6 cellular contexts compared by ENCODE assay signal in the genomic region with DNA sequence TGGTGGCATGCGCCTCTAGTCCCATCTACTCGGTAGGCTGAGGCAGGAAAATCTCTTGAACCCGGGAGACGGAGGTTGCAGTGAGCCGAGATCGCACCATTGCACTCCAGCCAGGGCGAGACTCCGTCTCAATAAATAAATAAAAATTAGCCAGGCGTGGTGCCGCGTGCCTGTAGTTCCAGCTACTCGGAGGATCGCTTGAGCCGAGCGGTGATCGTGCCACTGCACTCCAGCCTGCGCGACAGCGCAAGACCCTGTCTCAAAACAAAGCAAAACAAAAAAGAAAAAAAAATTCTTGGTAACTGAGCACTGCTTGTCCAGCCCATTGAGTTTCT. TPM values are rescaled to one million over a fixed set of nuclear protein-coding genes. Genes with fewer than 3 reads are reported as not detected.
DNase-seq lines count a peak whose midpoint lies in the region; ATAC-seq and TF ChIP-seq lines count a peak whose summit lies in the region.

No MANE protein-coding gene starts in this region.

- TF ChIP-seq CTCF in heart right ventricle (IDR thresholded peaks at IDR 0.05) (no peak), thyroid gland (IDR thresholded peaks at IDR 0.05) (no peak)

- H3K4me1 Mint-ChIP-seq in activated CD4-positive, alpha-beta T cell treated with anti-CD3 and anti-CD28 coated beads for 36 hours = peaks cover 28% of the 10 kb centered on the region

- intact Hi-C loops in activated CD4-positive, alpha-beta T cell treated with anti-CD3 and anti-CD28 coated beads for 36 hours (cut with DNase I, micrococcal nuclease) = loop anchor here (1.0 to 2.0 kb wide), 7 partner anchors 17 to 263 kb away; partner anchors contain the start of genes ANKHD1 (in 2 of the 2), APBB3 (in 2 of the 2), HARS1 (in 2 of the 2) and HARS2 (in 2 of the 2)
- intact Hi-C loops in heart right ventricle (cut with DNase I) = loop anchor here in 3 of 10 donors (2.0 to 10.0 kb wide), 2 partner anchors 27 to 259 kb away; partner anchors contain the start of genes ANKHD1 (in 2 of the 3), HARS1 (in 1 of the 3) and HARS2 (in 1 of the 3)
- intact Hi-C loops in thyroid gland (cut with DNase I) = no loop called here

- H3K27ac ChIP-seq in heart right ventricle (peak overlapping the region; percentile 85 to 94 (median 92)), thyroid gland (peak overlapping the region; percentile 87 to 95 (median 92))

- H3K4me1 ChIP-seq in heart right ventricle = peaks cover 6 to 39% (median 26%) of the 10 kb centered on the region in 9 donors
- H3K4me1 ChIP-seq in thyroid gland = peaks cover 10 to 18% of the 10 kb centered on the region in 2 donors

- DNase-seq in activated CD4-positive, alpha-beta T cell treated with anti-CD3 and anti-CD28 coated beads for 36 hours = no peak
- no peak for DNase-seq in activated CD4-positive, alpha-beta T cell treated with anti-CD3 and anti-CD28 coated beads, Interleukin-2, amount 50 U/mL, for 4 hours
- DNase-seq in heart right ventricle = no peak
- peak; percentile 69 to 77 for DNase-seq in thyroid gland
- no peak for DNase-seq in stimulated activated CD4-positive, alpha-beta T cell treated with anti-CD3 and anti-CD28 coated beads, Interleukin-4, amount 100 ng/mL, for 24 hours
- no peak for DNase-seq in iPS-NIHi7 (ENCODE audit: extremely low spot score)

- H3K4me3 ChIP-seq in heart right ventricle = peak overlapping the region; percentile 64 to 94 (median 80)
- peak overlapping the region; percentile 57 to 91 (median 71) for H3K4me3 ChIP-seq in thyroid gland (replicated peaks in 1 of 3)

- no peaks in the 10 kb centered on the region for H3K9me3 Mint-ChIP-seq in activated CD4-positive, alpha-beta T cell treated with anti-CD3 and anti-CD28 coated beads for 36 hours (ENCODE audit: low read depth)

- peak overlapping the region; percentile 98 for H3K4me3 Mint-ChIP-seq in activated CD4-positive, alpha-beta T cell treated with anti-CD3 and anti-CD28 coated beads for 36 hours

- 12% methylated on average over 19 of the region's 19 CpGs for WGBS in heart right ventricle, 2 donors
- 11 to 24% methylated on average over 19 of the region's 19 CpGs for WGBS in thyroid gland, 2 donors

- peaks cover 0 to 67% (median 48%) of the 10 kb centered on the region in 9 donors for H3K36me3 ChIP-seq in heart right ventricle
- peaks cover 49% of the 10 kb centered on the region in 2 donors for H3K36me3 ChIP-seq in thyroid gland

- no peak for ATAC-seq in activated CD4-positive, alpha-beta T cell treated with anti-CD3 and anti-CD28 coated beads for 36 hours
- ATAC-seq in heart right ventricle = peak in 3 of 8 donors; percentile 16 to 31 (median 22)

- no peaks in the 10 kb centered on the region for H3K27me3 Mint-ChIP-seq in activated CD4-positive, alpha-beta T cell treated with anti-CD3 and anti-CD28 coated beads for 36 hours

- CTCF ChIA-PET in activated CD4-positive, alpha-beta T cell treated with anti-CD3 and anti-CD28 coated beads for 36 hours (lab: Charles Lee) = interaction anchor here (0.6 to 1.5 kb wide), 4 partner anchors 16 to 255 kb away, joined by 3 to 5 read pairs (median 4); partner anchors contain the start of genes EIF4EBP3, IK and NDUFA2

- peaks cover 56% of the 10 kb centered on the region for H3K36me3 Mint-ChIP-seq in activated CD4-positive, alpha-beta T cell treated with anti-CD3 and anti-CD28 coated beads for 36 hours (ENCODE audit: low read depth)

- H3K27me3 ChIP-seq in heart right ventricle (no peaks in the 10 kb centered on the region), thyroid gland (no peaks in the 10 kb centered on the region)

- POLR2A ChIA-PET in activated CD4-positive, alpha-beta T cell treated with anti-CD3 and anti-CD28 coated beads for 36 hours (lab: Charles Lee) = interaction anchor here (0.6 to 2.6 kb wide), 5 partner anchors 17 to 559 kb away, joined by 3 to 17 read pairs (median 4); partner anchors contain the start of genes EIF4EBP3, HARS1, HARS2 and IK

- H3K9me3 ChIP-seq in heart right ventricle (no peaks in the 10 kb centered on the region), thyroid gland (no peaks in the 10 kb centered on the region)

- H3K27ac Mint-ChIP-seq in activated CD4-positive, alpha-beta T cell treated with anti-CD3 and anti-CD28 coated beads for 36 hours = peak overlapping the region; percentile 96

- no peak for TF ChIP-seq POLR2A in thyroid gland (IDR thresholded peaks at IDR 0.05)

RNA-seq across cellular contexts. Expression of gene WDR55, which starts 0.7 kb away (rescaled TPM):
- 10 to 100 TPM; 25.9 to 31.7 TPM for total RNA-seq in activated CD4-positive, alpha-beta T cell treated with anti-CD3 and anti-CD28 coated beads for 36 hours
- total RNA-seq in heart right ventricle (10 to 100 TPM; 10.5 to 14.5 (median 12.2) TPM), thyroid gland (10 to 100 TPM; 19.5 to 23.8 (median 20.7) TPM)
- polyA plus RNA-seq in heart right ventricle = 10 to 100 TPM; 12.2 to 15.7 TPM

RNA-seq across cellular contexts. Expression of gene DND1, which starts 9.4 kb away (rescaled TPM):
- total RNA-seq in activated CD4-positive, alpha-beta T cell treated with anti-CD3 and anti-CD28 coated beads for 36 hours = 1 to 10 TPM; 2.1 to 3.0 TPM
- total RNA-seq in heart right ventricle = under 1 TPM in 9 of 10 donors, not detected in 1; 0.17 to 0.60 (median 0.30) TPM
- polyA plus RNA-seq in heart right ventricle = 1 to 10 TPM in 1 of 2 donors, under 1 TPM in 1; 0.81 to 2.0 TPM
- 1 to 10 TPM in 2 of 4 donors, not detected in 2; 1.3 to 2.0 TPM for total RNA-seq in thyroid gland

RNA-seq across cellular contexts. Expression of gene IK, which starts 16.4 kb away (rescaled TPM):
- total RNA-seq in activated CD4-positive, alpha-beta T cell treated with anti-CD3 and anti-CD28 coated beads for 36 hours = 100 to 1,000 TPM in 1 of 2 experiments, 10 to 100 TPM in 1; 97.1 to 187 TPM
- total RNA-seq in heart right ventricle (10 to 100 TPM; 67.5 to 88.5 (median 74.3) TPM), thyroid gland (100 to 1,000 TPM; 106 to 279 (median 161) TPM)
- polyA plus RNA-seq in heart right ventricle = 10 to 100 TPM; 43.0 to 77.7 TPM

RNA-seq across cellular contexts. Expression of gene NDUFA2, which starts 16.6 kb away (rescaled TPM):
- 10 to 100 TPM; 48.5 to 62.0 TPM for total RNA-seq in activated CD4-positive, alpha-beta T cell treated with anti-CD3 and anti-CD28 coated beads for 36 hours
- total RNA-seq in heart right ventricle (100 to 1,000 TPM in 9 of 10 donors, 10 to 100 TPM in 1; 96.8 to 150 (median 119) TPM), thyroid gland (10 to 100 TPM; 25.9 to 90.9 (median 56.4) TPM)
- 100 to 1,000 TPM; 291 to 569 TPM for polyA plus RNA-seq in heart right ventricle

RNA-seq across cellular contexts. Expression of gene TMCO6, which starts 24.7 kb away (rescaled TPM):
- total RNA-seq in activated CD4-positive, alpha-beta T cell treated with anti-CD3 and anti-CD28 coated beads for 36 hours = 10 to 100 TPM; 36.5 to 36.6 TPM
- total RNA-seq in heart right ventricle (1 to 10 TPM; 1.6 to 5.2 (median 3.2) TPM), thyroid gland (10 to 100 TPM; 16.1 to 48.7 (median 29.3) TPM)
- 1 to 10 TPM; 6.2 to 7.9 TPM for polyA plus RNA-seq in heart right ventricle

Comparison
In these comparisons a context has a peak if more than half of its experiments do, and no peak if none do; other contexts are left out.
1. DNase-seq: peak in thyroid gland (2 of 2); none in activated CD4-positive, alpha-beta T cell treated with anti-CD3 and anti-CD28 coated beads for 36 hours (single experiment), activated CD4-positive, alpha-beta T cell treated with anti-CD3 and anti-CD28 coated beads, Interleukin-2, amount 50 U/mL, for 4 hours (0 of 2), heart right ventricle (0 of 2), stimulated activated CD4-positive, alpha-beta T cell treated with anti-CD3 and anti-CD28 coated beads, Interleukin-4, amount 100 ng/mL, for 24 hours (single experiment) and iPS-NIHi7 (single experiment).